In genomic region chr4:22466582-22466981, GRCh38 we compare ENCODE assay signal across 18 cellular contexts. TPM values are rescaled to one million over a fixed set of nuclear protein-coding genes. Genes with fewer than 3 reads are reported as not detected.
DNase-seq lines count a peak whose midpoint lies in the region; ATAC-seq and TF ChIP-seq lines count a peak whose summit lies in the region.
"Had no signal": no experiment of that assay in that cellular context is flagged by ENCODE, and none has a peak within 500 bp of the region (broad histone marks: within the 10 kb centered on the region; RNA-seq: fewer than 3 reads in every experiment).

No MANE protein-coding gene starts in this region.

- DNase-seq in Right ventricle myocardium inferior (ENCODE audit: missing footprints) (no peak), cardiac septum (ENCODE audit: low spot score) (no peak), left cardiac atrium (no peak), right atrium auricular region (ENCODE audit: low spot score) (no peak), right cardiac atrium (no peak), tibial nerve (ENCODE audit: low spot score in 2 of 2) (no peak)
- DNase-seq: 8988T; ACHN; BE2C; C1 segment of cervical spinal cord; CD4-positive, alpha-beta memory T cell; CD4-positive, CD25-positive, alpha-beta regulatory T cell; CD8-positive, alpha-beta memory T cell; COR-L47; DMS79 treated with DMSO at 0.1 percent for 48 hours; GF-D8 had no signal

- ATAC-seq in Right ventricle myocardium inferior (peak; percentile 40), left cardiac atrium (peak; percentile 14 to 64), right cardiac atrium (peak; percentile 37 to 65)

- H3K27ac ChIP-seq in right atrium auricular region (no peak overlapping the region), right cardiac atrium (ENCODE audit: low read length) (no peak overlapping the region), tibial nerve (no peak overlapping the region)
- H3K27ac ChIP-seq: BLaER1 had no signal

- no peaks in the 10 kb centered on the region for H3K9me3 ChIP-seq in right atrium auricular region
- no peaks in the 10 kb centered on the region for H3K9me3 ChIP-seq in right cardiac atrium (ENCODE audit: control insufficient read depth, low read length)
- no peaks in the 10 kb centered on the region for H3K9me3 ChIP-seq in tibial nerve
- H3K9me3 ChIP-seq: BE2C, BLaER1 had no signal

- no peak for TF ChIP-seq EP300 in tibial nerve (IDR thresholded peaks at IDR 0.05)

- H3K27me3 ChIP-seq in right atrium auricular region = no peaks in the 10 kb centered on the region
- H3K27me3 ChIP-seq in right cardiac atrium (ENCODE audit: control insufficient read depth, insufficient read depth) = no peaks in the 10 kb centered on the region
- no peaks in the 10 kb centered on the region for H3K27me3 ChIP-seq in tibial nerve
- H3K27me3 ChIP-seq: BE2C, BLaER1 had no signal

- H3K4me3 ChIP-seq in right atrium auricular region (no peak overlapping the region), right cardiac atrium (ENCODE audit: low read length) (no peak overlapping the region), tibial nerve (no peak overlapping the region)
- H3K4me3 ChIP-seq: BLaER1 had no signal

- H3K4me1 ChIP-seq in right atrium auricular region (peaks cover 0 to 11% of the 10 kb centered on the region in 2 donors), right cardiac atrium (ENCODE audit: control insufficient read depth, insufficient read depth, low read length) (no peaks in the 10 kb centered on the region), tibial nerve (no peaks in the 10 kb centered on the region)
- H3K4me1 ChIP-seq: BE2C had no signal

- intact Hi-C loops in Right ventricle myocardium inferior (cut with DNase I) = no loop called here
- intact Hi-C loops in cardiac septum (cut with DNase I) = no loop called here
- intact Hi-C loops in left cardiac atrium (cut with DNase I) = no loop called here
- intact Hi-C loops in right cardiac atrium (cut with DNase I) = no loop called here

- WGBS in right cardiac atrium = 76% methylated on average over 10 of the region's 10 CpGs
- WGBS in tibial nerve, 2 donors = 84 to 87% methylated on average over 10 of the region's 10 CpGs

- H3K36me3 ChIP-seq in right atrium auricular region (no peaks in the 10 kb centered on the region), tibial nerve (peaks cover 0 to 11% (median 0%) of the 10 kb centered on the region in 3 donors)

- no peak for TF ChIP-seq POLR2A in tibial nerve (IDR thresholded peaks at IDR 0.05)

- TF ChIP-seq CTCF in right atrium auricular region (IDR thresholded peaks at IDR 0.05) (no peak), tibial nerve (IDR thresholded peaks at IDR 0.05) (no peak)

RNA-seq across cellular contexts. Expression of gene ADGRA3, which starts 49.3 kb away (rescaled TPM):
- total RNA-seq in Right ventricle myocardium inferior (32.5 TPM), cardiac septum (23.3 TPM), left cardiac atrium (10 to 100 TPM; 19.3 to 28.0 TPM), right atrium auricular region (10 to 100 TPM; 27.8 to 28.3 TPM), right cardiac atrium (10 to 100 TPM; 28.4 to 40.4 (median 31.4) TPM), tibial nerve (10 to 100 TPM; 14.9 to 26.3 (median 20.2) TPM)
- 15.6 TPM for polyA plus RNA-seq in right cardiac atrium
- polyA plus RNA-seq: CD14-positive monocyte had no signal
